ENCODE assay signal across 15 cellular contexts in the genomic region with DNA sequence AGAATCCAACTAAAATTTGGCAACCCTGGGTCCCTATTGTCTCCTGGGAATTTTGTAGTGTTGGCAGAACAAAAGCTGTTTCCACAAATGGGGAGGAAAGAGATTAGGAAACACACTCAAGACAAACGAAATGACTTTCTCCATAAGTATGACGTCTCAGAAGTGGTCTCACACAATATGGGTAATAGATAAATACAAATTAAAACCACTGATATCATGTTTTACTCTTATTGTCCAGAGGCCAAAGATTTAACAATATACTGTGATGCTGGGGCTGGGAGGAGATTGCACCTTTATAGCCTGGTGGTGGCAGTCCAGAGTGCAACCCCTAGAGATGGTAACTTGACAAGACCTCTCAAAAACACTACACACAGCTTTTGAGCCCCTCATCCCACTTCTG. TPM values are rescaled to one million over a fixed set of nuclear protein-coding genes. Genes with fewer than 3 reads are reported as not detected.
A peak's percentile ranks its signal among the peaks of the same experiment; 100 is the strongest.
DNase-seq lines count a peak whose midpoint lies in the region; ATAC-seq and TF ChIP-seq lines count a peak whose summit lies in the region.
"Had no signal": no experiment of that assay in that cellular context is flagged by ENCODE, and none has a peak within 500 bp of the region (broad histone marks: within the 10 kb centered on the region; RNA-seq: fewer than 3 reads in every experiment).

No MANE protein-coding gene starts in this region.

- DNase-seq in H9 (no peak), glutamatergic neuron (no peak), sigmoid colon (no peak)
- DNase-seq: activated CD4-positive, alpha-beta T cell treated with anti-CD3 and anti-CD28 coated beads, Interleukin-2, amount 50 U/mL, for 48 hours; activated effector memory CD4-positive, alpha-beta T cell treated with Interleukin-2 at 50 U/mL for 16 hours; BE2C; body of pancreas; NCI-H146; small intestine had no signal

- H4K91ac ChIP-seq in H9 (ENCODE audit: insufficient read length, low read depth, low read length) = no peak overlapping the region

- no peak for ATAC-seq in activated T-helper 17 cell treated with anti-CD3 and anti-CD28 coated beads, Interleukin-2, amount 50 U/mL, for 72 hours (replicated peaks)
- ATAC-seq in HG02973 (IDR thresholded peaks at IDR 0.05; ENCODE audit: unreplicated experiment) = no peak
- no peak for ATAC-seq in GM21423 (IDR thresholded peaks at IDR 0.05; ENCODE audit: unreplicated experiment)
- ATAC-seq in HG02870 (IDR thresholded peaks at IDR 0.05; ENCODE audit: unreplicated experiment) = no peak
- ATAC-seq: body of pancreas; GM23338; stimulated activated effector memory CD8-positive, alpha-beta T cell treated with anti-CD3 and anti-CD28 coated beads, Interleukin-12 subunit alpha, Interleukin-12 subunit beta, amount 100 ng/mL, for 72 hours had no signal

- H3K14ac ChIP-seq in H9 (ENCODE audit: insufficient read depth, low read length) = no peak overlapping the region

- H3K36me3 Mint-ChIP-seq in H9 (ENCODE audit: insufficient read depth in 1 of 3, low read depth in 3 of 3) = peaks cover 9 to 48% (median 21%) of the 10 kb centered on the region in 3 experiments; a peak in 6 of 7 replicates
- peaks cover 100% of the 10 kb centered on the region for H3K36me3 Mint-ChIP-seq in activated T-helper 17 cell treated with anti-CD3 and anti-CD28 coated beads, Interleukin-2, amount 50 U/mL, for 72 hours (ENCODE audit: low read depth)
- no peaks in the 10 kb centered on the region for H3K36me3 Mint-ChIP-seq in glutamatergic neuron (ENCODE audit: unreplicated experiment)

- H3K4me3 ChIP-seq in sigmoid colon = no peak overlapping the region
- H3K4me3 ChIP-seq: body of pancreas, GM23338 had no signal

- WGBS in H9 (ENCODE audit: extremely low coverage, insufficient read length, low lambda C conversion rate) = no CpG with 5 or more reads among the region's 2 CpGs
- 79 to 81% methylated on average over 2 of the region's 2 CpGs for WGBS in sigmoid colon, 2 donors

- no peak overlapping the region for H3K4ac ChIP-seq in H9 (ENCODE audit: low read depth, low read length)

- TF ChIP-seq CTCF in H9 (conservative IDR thresholded peaks at IDR 0.05) = peak; percentile 26; the same call in 1 of the 3 replicates
- peak; percentile 10 for TF ChIP-seq CTCF in glutamatergic neuron (IDR thresholded peaks at IDR 0.05; ENCODE audit: partially characterized antibody, unreplicated experiment)
- no peak for TF ChIP-seq CTCF in sigmoid colon (IDR thresholded peaks at IDR 0.05)

- no peak for TF ChIP-seq EP300 in sigmoid colon (IDR thresholded peaks at IDR 0.05)

- H3K4me3 Mint-ChIP-seq in H9 (no peak overlapping the region), glutamatergic neuron (ENCODE audit: unreplicated experiment) (no peak overlapping the region)
- H3K4me3 Mint-ChIP-seq in activated T-helper 17 cell treated with anti-CD3 and anti-CD28 coated beads, Interleukin-2, amount 50 U/mL, for 72 hours = no peak overlapping the region
- H3K4me3 Mint-ChIP-seq: GM23338; stimulated activated effector memory CD8-positive, alpha-beta T cell treated with anti-CD3 and anti-CD28 coated beads, Interleukin-12 subunit alpha, Interleukin-12 subunit beta, amount 100 ng/mL, for 72 hours had no signal

- H2AFZ ChIP-seq in H9 (ENCODE audit: low read length) = no peak overlapping the region
- H2AFZ ChIP-seq: GM23338 had no signal

- H3K27me3 Mint-ChIP-seq in H9 (ENCODE audit: low read depth) (no peaks in the 10 kb centered on the region), glutamatergic neuron (ENCODE audit: unreplicated experiment) (peaks cover 5% of the 10 kb centered on the region)
- no peaks in the 10 kb centered on the region for H3K27me3 Mint-ChIP-seq in activated T-helper 17 cell treated with anti-CD3 and anti-CD28 coated beads, Interleukin-2, amount 50 U/mL, for 72 hours

- TF ChIP-seq POLR2A in sigmoid colon (IDR thresholded peaks at IDR 0.05) = no peak

- no peaks in the 10 kb centered on the region for H3K23me2 ChIP-seq in H9 (ENCODE audit: insufficient read length, low read depth, low read length, poor library complexity, severe bottlenecking)

- H3K4me2 ChIP-seq in H9 (ENCODE audit: insufficient read depth, insufficient read length, low read length) = no peak overlapping the region
- H3K4me2 ChIP-seq: GM23338 had no signal

- no peak overlapping the region for H4K5ac ChIP-seq in H9 (ENCODE audit: insufficient read length, low read depth, low read length)

- intact Hi-C loops in sigmoid colon (cut with DNase I) = no loop called here

- H3K27me3 ChIP-seq in H9 (ENCODE audit: insufficient read depth, low read length) (no peaks in the 10 kb centered on the region), sigmoid colon (no peaks in the 10 kb centered on the region)
- H3K27me3 ChIP-seq: BE2C, body of pancreas had no signal

- H3K79me2 ChIP-seq in H9 (ENCODE audit: insufficient read depth, low read length) = peaks cover 28% of the 10 kb centered on the region

- H3K56ac ChIP-seq in H9 (ENCODE audit: insufficient read length, low read depth, low read length) = no peak overlapping the region

- H2BK15ac ChIP-seq in H9 (ENCODE audit: low read depth, low read length) = no peak overlapping the region

- no peaks in the 10 kb centered on the region for H3K9me3 Mint-ChIP-seq in H9
- H3K9me3 Mint-ChIP-seq in activated T-helper 17 cell treated with anti-CD3 and anti-CD28 coated beads, Interleukin-2, amount 50 U/mL, for 72 hours = no peaks in the 10 kb centered on the region
- H3K9me3 Mint-ChIP-seq in glutamatergic neuron (ENCODE audit: unreplicated experiment) = peaks cover 9% of the 10 kb centered on the region
- H3K9me3 Mint-ChIP-seq: GM23338; stimulated activated effector memory CD8-positive, alpha-beta T cell treated with anti-CD3 and anti-CD28 coated beads, Interleukin-12 subunit alpha, Interleukin-12 subunit beta, amount 100 ng/mL, for 72 hours had no signal

- H4K20me1 ChIP-seq in H9 (ENCODE audit: control insufficient read depth, insufficient read depth, insufficient read length) = no peaks in the 10 kb centered on the region

- peaks cover 29% of the 10 kb centered on the region in 2 experiments for H3K4me1 Mint-ChIP-seq in H9
- peaks cover 41% of the 10 kb centered on the region for H3K4me1 Mint-ChIP-seq in activated T-helper 17 cell treated with anti-CD3 and anti-CD28 coated beads, Interleukin-2, amount 50 U/mL, for 72 hours
- H3K4me1 Mint-ChIP-seq in glutamatergic neuron (ENCODE audit: low read depth, unreplicated experiment) = peaks cover 65% of the 10 kb centered on the region

- peaks cover 17% of the 10 kb centered on the region for H3K79me1 ChIP-seq in H9 (ENCODE audit: insufficient read depth, low read depth, low read length, poor library complexity, severe bottlenecking)

- H2BK5ac ChIP-seq in H9 (ENCODE audit: insufficient read length, low read length) = no peak overlapping the region

- H2BK20ac ChIP-seq in H9 (ENCODE audit: low read depth, low read length, poor library complexity, severe bottlenecking) = no peak overlapping the region

- H3K9ac ChIP-seq in H9 (ENCODE audit: extremely low read depth, insufficient read length, low read length) = no peak overlapping the region

- no peak overlapping the region for H2BK120ac ChIP-seq in H9 (ENCODE audit: low read depth, low read length, poor library complexity, severe bottlenecking)

- peaks cover 0 to 28% (median 3%) of the 10 kb centered on the region in 4 donors for H3K36me3 ChIP-seq in sigmoid colon
- H3K36me3 ChIP-seq: BE2C had no signal

- no peak overlapping the region for H4K8ac ChIP-seq in H9 (replicated peaks; ENCODE audit: insufficient read length, low read depth, low read length)

- no peak overlapping the region for H2BK12ac ChIP-seq in H9 (ENCODE audit: insufficient read length, low read depth, low read length)

- H3K27ac Mint-ChIP-seq in H9 (no peak overlapping the region; a peak in 1 of 7 replicates), glutamatergic neuron (ENCODE audit: unreplicated experiment) (no peak overlapping the region)
- peak overlapping the region; percentile 30 for H3K27ac Mint-ChIP-seq in activated T-helper 17 cell treated with anti-CD3 and anti-CD28 coated beads, Interleukin-2, amount 50 U/mL, for 72 hours
- H3K27ac Mint-ChIP-seq: GM23338 had no signal

- no peaks in the 10 kb centered on the region for H3K9me3 ChIP-seq in H9 (ENCODE audit: control insufficient read depth, low read depth, low read length)
- H3K9me3 ChIP-seq in sigmoid colon = no peaks in the 10 kb centered on the region
- H3K9me3 ChIP-seq: BE2C, body of pancreas had no signal

- no peak overlapping the region for H3K23ac ChIP-seq in H9 (ENCODE audit: insufficient read length, low read depth, low read length)

- no peak overlapping the region for H3K18ac ChIP-seq in H9 (ENCODE audit: insufficient read length, low read depth, low read length)

- H3K27ac ChIP-seq in H9 (ENCODE audit: insufficient read length, low read depth, low read length) (no peak overlapping the region), sigmoid colon (peak overlapping the region in 3 of 4 donors; percentile 34 to 40 (median 36))
- H3K27ac ChIP-seq: body of pancreas had no signal

- H2AK5ac ChIP-seq in H9 (ENCODE audit: insufficient read length, low read length) = no peak overlapping the region

- no peak overlapping the region for H3T11ph ChIP-seq in H9 (ENCODE audit: low read length)

- H3K4me1 ChIP-seq in H9 (ENCODE audit: insufficient read depth, low read length) (peaks cover 6% of the 10 kb centered on the region), sigmoid colon (peaks cover 0 to 67% (median 48%) of the 10 kb centered on the region in 4 donors)
- H3K4me1 ChIP-seq: BE2C had no signal

RNA-seq across cellular contexts. Expression of a gene that starts 18.6 kb away (rescaled TPM):
- total RNA-seq in H9 (2021) = 196 and 210 TPM in 2 replicates
- 100 to 1,000 TPM; 178 to 294 TPM for total RNA-seq in activated T-helper 17 cell treated with anti-CD3 and anti-CD28 coated beads, Interleukin-2, amount 50 U/mL, for 72 hours
- total RNA-seq in glutamatergic neuron (ENCODE audit: unreplicated experiment) = 350 TPM
- 100 to 1,000 TPM in 1 of 4 donors, 10 to 100 TPM in 3; 71.7 to 118 (median 85.3) TPM for total RNA-seq in sigmoid colon
- 100 to 1,000 TPM; 296 to 515 (median 374) TPM for polyA plus RNA-seq in sigmoid colon

RNA-seq across cellular contexts. Expression of a gene that starts 45.3 kb away (rescaled TPM):
- total RNA-seq in H9 (2021) (1.9 and 3.1 TPM in 2 replicates), glutamatergic neuron (ENCODE audit: unreplicated experiment) (4.0 TPM), sigmoid colon (1 to 10 TPM; 1.1 to 3.6 (median 1.9) TPM)
- total RNA-seq in activated T-helper 17 cell treated with anti-CD3 and anti-CD28 coated beads, Interleukin-2, amount 50 U/mL, for 72 hours = 10 to 100 TPM in 1 of 2 donors, 1 to 10 TPM in 1; 1.8 to 14.3 TPM
- polyA plus RNA-seq in sigmoid colon = 100 to 1,000 TPM; 229 to 724 (median 339) TPM

Comparison
In these comparisons a context has a peak if more than half of its experiments do, and no peak if none do; other contexts are left out.
1. CTCF ChIP-seq: peak in H9 (single experiment) and glutamatergic neuron (single experiment); none in sigmoid colon (0 of 4).